Comparison of ENCODE assay signal across 7 cellular contexts in the genomic region with DNA sequence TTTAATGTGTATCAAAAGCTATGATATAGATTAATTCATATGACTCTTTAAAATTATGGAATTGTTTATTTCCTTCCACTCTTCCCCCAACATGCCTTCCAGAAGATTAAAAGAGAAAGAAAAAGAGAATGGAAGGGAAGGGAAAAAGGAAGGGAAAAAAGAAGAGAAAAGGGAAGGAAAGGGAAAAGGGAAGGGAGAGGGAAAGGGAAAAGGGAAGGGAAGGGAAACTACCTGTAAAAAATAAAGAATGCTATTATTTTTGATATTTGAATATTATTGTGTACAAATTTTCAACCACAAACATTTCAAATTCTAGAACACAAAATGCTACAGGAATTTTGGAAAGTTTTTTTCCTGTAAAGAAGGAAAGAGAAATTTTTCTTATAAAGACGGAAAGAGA.
"Had no signal": no experiment of that assay in that cellular context is flagged by ENCODE, and none has a peak within 500 bp of the region (broad histone marks: within the 10 kb centered on the region; RNA-seq: fewer than 3 reads in every experiment).

No MANE protein-coding gene starts in this region.

- H3K9me3 Mint-ChIP-seq: IgD-negative memory B cell had no signal

- H3K36me3 Mint-ChIP-seq: IgD-negative memory B cell had no signal

- H3K4me3 Mint-ChIP-seq: IgD-negative memory B cell had no signal

- H3K4me3 ChIP-seq: K562 had no signal

- FAIRE-seq: HTR-8/SVneo, K562 had no signal

- H3K4me1 Mint-ChIP-seq: IgD-negative memory B cell had no signal

- ATAC-seq: K562 had no signal

- DNase-seq: IMR-90, KBM-7, KG1 had no signal

- H3K27ac Mint-ChIP-seq: IgD-negative memory B cell had no signal

- H3K27me3 Mint-ChIP-seq: IgD-negative memory B cell had no signal

- H3K27ac ChIP-seq: HL-60 had no signal
